Comparison of ENCODE assay signal across 26 cellular contexts in the genomic region with DNA sequence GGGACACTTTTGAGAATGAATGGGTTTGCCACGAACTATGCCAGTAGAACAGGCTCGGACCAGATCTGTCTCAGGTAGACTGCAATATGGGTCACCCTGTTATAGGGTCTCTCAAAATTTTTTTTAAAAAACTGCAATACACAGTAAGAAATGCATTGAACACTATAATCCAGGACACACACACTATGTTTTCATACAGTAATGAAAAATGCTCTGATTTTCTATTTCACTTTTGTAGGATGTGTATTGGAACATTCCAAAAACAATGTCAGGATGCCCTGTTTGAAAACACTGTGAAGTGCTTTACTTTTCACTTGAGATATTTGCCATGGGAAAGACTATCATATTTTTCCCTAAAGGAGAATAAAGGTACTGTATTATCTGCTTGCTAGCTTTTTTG.
"Had no signal": no experiment of that assay in that cellular context is flagged by ENCODE, and none has a peak within 500 bp of the region (broad histone marks: within the 10 kb centered on the region; RNA-seq: fewer than 3 reads in every experiment).

No MANE protein-coding gene starts in this region.

- H3K9me3 ChIP-seq: esophagus squamous epithelium, gastrocnemius medialis, heart right ventricle, left lung, lower lobe of right lung, mucosa of descending colon had no signal

- H3K36me3 Mint-ChIP-seq: naive B cell had no signal

- H3K27ac Mint-ChIP-seq: mesothelial cell of epicardium; naive B cell; naive thymus-derived CD8-positive, alpha-beta T cell had no signal

- FAIRE-seq: keratinocyte had no signal

- H3K4me1 ChIP-seq: heart right ventricle, left lung, lower lobe of right lung had no signal

- DNase-seq: dermis blood vessel endothelial cell; dorsolateral prefrontal cortex; effector CD4-positive, alpha-beta T cell; effector memory CD4-positive, alpha-beta T cell; erythroblast; esophagus squamous epithelium; foreskin fibroblast; foreskin melanocyte; gastrocnemius medialis; glutamatergic neuron; head of caudate nucleus; heart right ventricle; hippocampal formation; left cardiac atrium; left lung; left ventricle myocardium superior; lower lobe of right lung; mesenchymal stem cell; mucosa of descending colon; naive B cell; naive thymus-derived CD8-positive, alpha-beta T cell had no signal

- H3K27me3 Mint-ChIP-seq: naive B cell had no signal

- H3K4me1 Mint-ChIP-seq: naive B cell; naive thymus-derived CD8-positive, alpha-beta T cell had no signal

- H3K4me3 ChIP-seq: coronary artery, dorsolateral prefrontal cortex, esophagus squamous epithelium, gastrocnemius medialis, heart right ventricle, left lung, lower lobe of right lung, mucosa of descending colon had no signal

- H3K27me3 ChIP-seq: dorsolateral prefrontal cortex, esophagus squamous epithelium, gastrocnemius medialis, heart right ventricle, left lung had no signal

- H3K9me3 Mint-ChIP-seq: mesothelial cell of epicardium; naive B cell; naive thymus-derived CD8-positive, alpha-beta T cell had no signal

- ATAC-seq: esophagus mucosa; gastrocnemius medialis; heart right ventricle; left cardiac atrium; left lung; left ventricle myocardium superior; lower lobe of right lung; mucosa of descending colon; naive thymus-derived CD8-positive, alpha-beta T cell had no signal

- H3K4me3 Mint-ChIP-seq: mesothelial cell of epicardium; naive B cell; naive thymus-derived CD8-positive, alpha-beta T cell had no signal

- H3K36me3 ChIP-seq: esophagus squamous epithelium, gastrocnemius medialis, heart right ventricle, left lung, lower lobe of right lung had no signal

- H3K27ac ChIP-seq: coronary artery, dorsolateral prefrontal cortex, epithelial cell of prostate, esophagus squamous epithelium, gastrocnemius medialis, heart right ventricle, left lung, lower lobe of right lung had no signal
